Comparison of ENCODE assay signal across 9 cellular contexts in the genomic region with DNA sequence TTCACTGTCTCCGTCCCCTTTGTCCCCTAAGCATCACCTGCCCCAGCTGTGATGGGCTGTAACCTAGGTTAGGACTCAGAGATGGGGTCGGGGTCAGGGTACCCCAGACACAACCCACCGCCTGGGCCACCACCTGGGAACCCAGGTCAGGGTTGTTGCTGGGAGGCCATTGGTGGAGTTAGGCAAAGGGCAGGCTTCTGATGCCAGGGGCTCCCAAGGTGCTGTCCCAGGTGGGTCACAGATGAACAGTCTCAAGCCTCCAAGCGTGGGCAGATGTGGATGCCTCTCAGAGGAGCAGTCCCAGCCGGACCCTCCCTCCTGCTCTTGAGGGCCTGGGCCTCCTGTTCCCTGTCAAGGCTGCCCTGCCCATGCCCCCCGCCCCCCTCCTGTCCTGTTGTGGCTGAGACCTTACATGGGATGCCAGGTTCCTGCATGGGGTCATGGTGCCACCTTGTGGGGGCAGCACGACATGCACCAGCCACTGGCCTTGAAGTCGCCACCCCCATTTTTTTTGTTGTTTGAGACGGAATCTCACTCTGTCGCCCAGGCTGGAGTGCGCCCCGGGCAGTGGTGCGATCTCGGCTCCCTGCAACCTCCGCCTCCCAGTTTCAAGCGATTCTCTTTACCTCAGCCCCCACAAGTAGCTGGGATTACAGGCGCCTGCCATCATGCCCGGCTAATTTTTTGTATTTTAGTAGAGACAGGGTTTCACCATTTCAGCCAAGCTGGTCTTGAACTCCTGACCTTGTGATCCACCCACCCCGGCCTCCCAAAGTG. TPM values are rescaled to one million over a fixed set of nuclear protein-coding genes. Genes with fewer than 3 reads are reported as not detected.
A peak's percentile ranks its signal among the peaks of the same experiment; 100 is the strongest.
DNase-seq lines count a peak whose midpoint lies in the region; ATAC-seq and TF ChIP-seq lines count a peak whose summit lies in the region.
"Had no signal": no experiment of that assay in that cellular context is flagged by ENCODE, and none has a peak within 500 bp of the region (broad histone marks: within the 10 kb centered on the region; RNA-seq: fewer than 3 reads in every experiment).

No MANE protein-coding gene starts in this region.

- ATAC-seq in sciatic nerve: peak; percentile 35
- no peak for ATAC-seq in GM18520 (IDR thresholded peaks at IDR 0.05; ENCODE audit: unreplicated experiment)

- H3K27me3 ChIP-seq in H7 (ENCODE audit: control insufficient read depth, insufficient read depth, low read length): no peaks in the 10 kb centered on the region
- no peaks in the 10 kb centered on the region for H3K27me3 ChIP-seq in cardiac muscle cell

- no peaks in the 10 kb centered on the region for H3K4me1 ChIP-seq in cardiac muscle cell (ENCODE audit: low read depth)
- H3K4me1 ChIP-seq: HAP-1 had no signal

- H3K27ac ChIP-seq in cardiac muscle cell: peak overlapping the region; percentile 22

- TF ChIP-seq CTCF in cardiac muscle cell (IDR thresholded peaks at IDR 0.05; ENCODE audit: low read depth, low read length): peak; percentile 43

- DNase-seq in AG20443 (ENCODE audit: low spot score) (peak; percentile 71), H7 (peak; percentile 94), SK-MEL-5 (ENCODE audit: low read depth, low spot score) (peak; percentile 63), cardiac muscle cell (ENCODE audit: low read depth in 1 of 2, low spot score in 1 of 2) (peak; percentile 55 to 64), sciatic nerve (ENCODE audit: low spot score) (peak; percentile 73), NCI-H510A (lab: John Stamatoyannopoulos, UW) (no peak)
- peak; percentile 65 for DNase-seq in activated naive CD4-positive, alpha-beta T cell treated with anti-CD3 and anti-CD28 coated beads, Interleukin-2, amount 50 U/mL, for 16 hours

- in situ Hi-C loops in SK-MEL-5 (cut with HindIII; ENCODE audit: low pct_unique_long_range_greater_than_20kb, low sequenced_read_pairs): no loop called here

- peaks cover 31% of the 10 kb centered on the region for H3K36me3 ChIP-seq in H7 (replicated peaks; ENCODE audit: control insufficient read depth, insufficient read depth, low read length)
- H3K36me3 ChIP-seq in cardiac muscle cell: peaks cover 18% of the 10 kb centered on the region

- no peak overlapping the region for H3K4me3 ChIP-seq in H7 (ENCODE audit: insufficient read depth, low read depth, low read length)
- no peak overlapping the region for H3K4me3 ChIP-seq in cardiac muscle cell
- H3K4me3 ChIP-seq: HAP-1 had no signal

- H3K9me3 ChIP-seq in cardiac muscle cell (ENCODE audit: low read depth): no peaks in the 10 kb centered on the region
- H3K9me3 ChIP-seq: HAP-1 had no signal

- intact Hi-C loops in sciatic nerve (cut with DNase I): no loop called here

RNA-seq across cellular contexts. Expression of a gene that starts 12.1 kb away (rescaled TPM):
- 48.7 and 54.6 TPM in 2 replicates for total RNA-seq in H7 (2014; rRNA removed; shearing (Covaris generic))
- 22.8 and 23.0 TPM in 2 replicates for total RNA-seq in SK-MEL-5 (2014; rRNA removed; shearing (Covaris generic))
- 68.8 and 77.9 TPM in 2 replicates for polyA plus RNA-seq in SK-MEL-5 (2015; cell fraction: cytosol; rRNA removed)
- 156 and 217 TPM in 2 replicates for polyA plus RNA-seq in SK-MEL-5 (2015; cell fraction: nucleus; rRNA removed)
- 62.2 and 64.1 TPM in 2 replicates for total RNA-seq in cardiac muscle cell
- 27.9 and 60.4 TPM in 2 replicates for polyA plus RNA-seq in cardiac muscle cell
- 74.8 TPM for total RNA-seq in sciatic nerve

RNA-seq across cellular contexts. Expression of a gene that starts 17.9 kb away (rescaled TPM):
- total RNA-seq in H7 (2014; rRNA removed; shearing (Covaris generic)): 264 and 269 TPM in 2 replicates
- total RNA-seq in SK-MEL-5 (2014; rRNA removed; shearing (Covaris generic)): 206 and 219 TPM in 2 replicates
- polyA plus RNA-seq in SK-MEL-5 (2015; cell fraction: cytosol; rRNA removed): 202 and 242 TPM in 2 replicates
- polyA plus RNA-seq in SK-MEL-5 (2015; cell fraction: nucleus; rRNA removed): 65.8 and 73.8 TPM in 2 replicates
- total RNA-seq in cardiac muscle cell: 144 and 158 TPM in 2 replicates
- polyA plus RNA-seq in cardiac muscle cell: 163 and 174 TPM in 2 replicates
- total RNA-seq in sciatic nerve: 187 TPM

RNA-seq across cellular contexts. Expression of a gene that starts 24.7 kb away (rescaled TPM):
- 0.14 TPM in 1 of 2 replicates, not detected in the other for total RNA-seq in H7 (2014; rRNA removed; shearing (Covaris generic))
- 0.53 TPM in 1 of 2 replicates, not detected in the other for total RNA-seq in SK-MEL-5 (2014; rRNA removed; shearing (Covaris generic))
- polyA plus RNA-seq in SK-MEL-5 (2015; cell fraction: cytosol; rRNA removed): 1.1 and 2.3 TPM in 2 replicates
- polyA plus RNA-seq in SK-MEL-5 (2015; cell fraction: nucleus; rRNA removed): 0.15 TPM in 1 of 2 replicates, not detected in the other
- total RNA-seq in cardiac muscle cell: 1.6 and 7.6 TPM in 2 replicates
- 1.7 and 8.2 TPM in 2 replicates for polyA plus RNA-seq in cardiac muscle cell
- total RNA-seq in sciatic nerve: not detected

RNA-seq across cellular contexts. Expression of a gene that starts 32.9 kb away (rescaled TPM):
- total RNA-seq in H7 (2014; rRNA removed; shearing (Covaris generic)): 25.2 and 25.6 TPM in 2 replicates
- 16.2 and 16.3 TPM in 2 replicates for total RNA-seq in SK-MEL-5 (2014; rRNA removed; shearing (Covaris generic))
- 68.4 and 69.2 TPM in 2 replicates for polyA plus RNA-seq in SK-MEL-5 (2015; cell fraction: cytosol; rRNA removed)
- polyA plus RNA-seq in SK-MEL-5 (2015; cell fraction: nucleus; rRNA removed): 79.0 and 98.9 TPM in 2 replicates
- 17.6 and 34.7 TPM in 2 replicates for total RNA-seq in cardiac muscle cell
- polyA plus RNA-seq in cardiac muscle cell: 18.9 and 21.2 TPM in 2 replicates
- total RNA-seq in sciatic nerve: 7.2 TPM

RNA-seq across cellular contexts. Expression of a gene that starts 39.8 kb away (rescaled TPM):
- 16.8 and 31.0 TPM in 2 replicates for total RNA-seq in H7 (2014; rRNA removed; shearing (Covaris generic))
- 4.2 and 6.1 TPM in 2 replicates for total RNA-seq in SK-MEL-5 (2014; rRNA removed; shearing (Covaris generic))
- polyA plus RNA-seq in SK-MEL-5 (2015; cell fraction: cytosol; rRNA removed): 20.0 and 27.3 TPM in 2 replicates
- 154 and 209 TPM in 2 replicates for polyA plus RNA-seq in SK-MEL-5 (2015; cell fraction: nucleus; rRNA removed)
- total RNA-seq in cardiac muscle cell (24.0 and 36.8 TPM in 2 replicates), sciatic nerve (16.7 TPM)
- polyA plus RNA-seq in cardiac muscle cell: 33.4 and 40.2 TPM in 2 replicates
